8 cellular contexts compared by ENCODE assay signal in the genomic region with DNA sequence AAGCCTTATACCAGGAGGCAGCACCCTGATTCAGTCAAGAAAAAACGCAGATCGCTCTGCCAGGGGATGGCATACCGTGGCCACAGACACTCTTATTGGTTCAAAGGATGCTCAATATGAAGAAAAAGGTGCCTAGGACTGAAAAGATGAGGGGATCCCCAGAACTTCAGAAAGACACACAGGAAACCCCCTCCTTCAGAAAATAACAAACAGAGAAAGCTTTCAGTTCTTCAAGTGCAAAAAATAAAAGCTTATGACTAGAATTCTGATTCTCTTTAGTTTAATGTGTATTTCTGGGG. TPM values are rescaled to one million over a fixed set of nuclear protein-coding genes. Genes with fewer than 3 reads are reported as not detected.
DNase-seq lines count a peak whose midpoint lies in the region; ATAC-seq, FAIRE-seq and TF ChIP-seq lines count a peak whose summit lies in the region.

No MANE protein-coding gene starts in this region.

- peak; percentile 42 to 45 for DNase-seq in activated CD4-positive, alpha-beta T cell treated with anti-CD3 and anti-CD28 coated beads for 4 hours
- peak; percentile 25 for DNase-seq in stimulated activated CD4-positive, alpha-beta T cell treated with anti-CD3 and anti-CD28 coated beads, Interleukin-12 subunit alpha, Interleukin-12 subunit beta, amount 100 ng/mL, for 4 hours
- DNase-seq in NCI-H1930 (lab: John Stamatoyannopoulos, UW) (no peak), T1000 (lab: John Stamatoyannopoulos, UW) (no peak), foreskin keratinocyte (no peak), H54 (ENCODE audit: insufficient read length, low spot score) (no peak)

- no peak overlapping the region for H3K27ac ChIP-seq in foreskin keratinocyte

- no peak for FAIRE-seq in H54 (lab: Jason Lieb, UNC)

- H3K27me3 ChIP-seq in foreskin keratinocyte, result no peaks in the 10 kb centered on the region

- TF ChIP-seq POLR2A in H54 (IDR thresholded peaks at IDR 0.05; ENCODE audit: low read depth, low read length), result no peak

- H3K4me1 ChIP-seq in foreskin keratinocyte, result no peaks in the 10 kb centered on the region

- ATAC-seq in GM18868 (IDR thresholded peaks at IDR 0.05; ENCODE audit: unreplicated experiment) (peak; percentile 79), HG02885 (IDR thresholded peaks at IDR 0.05; ENCODE audit: poor library complexity, unreplicated experiment) (peak; percentile 64), foreskin keratinocyte (no peak)

- TF ChIP-seq CTCF in foreskin keratinocyte (conservative IDR thresholded peaks at IDR 0.05), result no peak

RNA-seq across cellular contexts. Expression of a gene that starts 17.7 kb away (rescaled TPM):
- 0.34 and 0.42 TPM in 2 replicates for total RNA-seq in foreskin keratinocyte
- polyA plus RNA-seq in foreskin keratinocyte, result 0.09 and 0.13 TPM in 2 replicates

Comparison
In these comparisons a context has a peak if more than half of its experiments do, and no peak if none do; other contexts are left out.
1. DNase-seq: peak in activated CD4-positive, alpha-beta T cell treated with anti-CD3 and anti-CD28 coated beads for 4 hours (2 of 2) and stimulated activated CD4-positive, alpha-beta T cell treated with anti-CD3 and anti-CD28 coated beads, Interleukin-12 subunit alpha, Interleukin-12 subunit beta, amount 100 ng/mL, for 4 hours (single experiment); none in NCI-H1930 (0 of 2), T1000 (single experiment), foreskin keratinocyte (0 of 2) and H54 (single experiment).